ENCODE assay signal across 8 cellular contexts in genomic region chr4:15653864-15654391, GRCh38.
A peak's percentile ranks its signal among the peaks of the same experiment; 100 is the strongest.
DNase-seq lines count a peak whose midpoint lies in the region; ATAC-seq lines count a peak whose summit lies in the region.

No MANE protein-coding gene starts in this region.

- peak overlapping the region; percentile 92 for H3K27ac ChIP-seq in angular gyrus (ENCODE audit: low read depth, low read length)

- ATAC-seq in GM21528 (IDR thresholded peaks at IDR 0.05; ENCODE audit: low FRiP score, unreplicated experiment), result peak; percentile 28

- DNase-seq in DMS114 treated with DMSO at 0.1 percent for 48 hours (lab: John Stamatoyannopoulos, UW; ENCODE audit: unreplicated experiment), result peak; percentile 59
- DNase-seq in NCI-H146 (lab: John Stamatoyannopoulos, UW), result peak; percentile 42
- no peak for DNase-seq in skeletal muscle cell (ENCODE audit: low read depth)
- no peak for DNase-seq in effector CD4-positive, alpha-beta T cell
- no peak for DNase-seq in NCI-H446 treated with DMSO at 0.1 percent for 48 hours (lab: John Stamatoyannopoulos, UW)

- H3K4me3 ChIP-seq in iPS-11a (ENCODE audit: low read depth, low read length) (peak overlapping the region; percentile 71), skeletal muscle cell (ENCODE audit: low read depth, low read length) (peak overlapping the region; percentile 82)

Comparison
In these comparisons a context has a peak if more than half of its experiments do, and no peak if none do; other contexts are left out.
1. DNase-seq: peak in DMS114 treated with DMSO at 0.1 percent for 48 hours (single experiment) and NCI-H146 (single experiment); none in skeletal muscle cell (single experiment), effector CD4-positive, alpha-beta T cell (single experiment) and NCI-H446 treated with DMSO at 0.1 percent for 48 hours (single experiment).